Comparison of ENCODE assay signal across 8 cellular contexts in genomic region chr9:113406873-113407511, GRCh38. TPM values are rescaled to one million over a fixed set of nuclear protein-coding genes. Genes with fewer than 3 reads are reported as not detected.
A peak's percentile ranks its signal among the peaks of the same experiment; 100 is the strongest.
DNase-seq lines count a peak whose midpoint lies in the region; ATAC-seq and TF ChIP-seq lines count a peak whose summit lies in the region.
"Not testable (repeated sequence)": the region's sequence is repeated elsewhere in the genome, so short reads cannot be mapped to it uniquely, and the experiment has no call there.

No MANE protein-coding gene starts in this region.

- not testable (repeated sequence) for H4K20me1 ChIP-seq in OCI-LY3 (ENCODE audit: insufficient read depth, low read length)

- H3K4me3 Mint-ChIP-seq in CD14-positive monocyte: not testable (repeated sequence)
- peak overlapping the region; percentile 86 for H3K4me3 Mint-ChIP-seq in activated CD8-positive, alpha-beta T cell treated with anti-CD3 and anti-CD28 coated beads for 36 hours

- peaks cover 50% of the 10 kb centered on the region for H3K4me1 Mint-ChIP-seq in CD14-positive monocyte
- H3K4me1 Mint-ChIP-seq in activated CD8-positive, alpha-beta T cell treated with anti-CD3 and anti-CD28 coated beads for 36 hours (ENCODE audit: low read depth): peaks cover 31% of the 10 kb centered on the region

- H3K36me3 Mint-ChIP-seq in CD14-positive monocyte: peaks cover 15 to 21% of the 10 kb centered on the region in 2 donors
- H3K36me3 Mint-ChIP-seq in activated CD8-positive, alpha-beta T cell treated with anti-CD3 and anti-CD28 coated beads for 36 hours (ENCODE audit: low read depth): peaks cover 32% of the 10 kb centered on the region

- H3K79me2 ChIP-seq in OCI-LY3 (ENCODE audit: low read length): peaks cover 27% of the 10 kb centered on the region

- not testable (repeated sequence) for H3K27ac ChIP-seq in OCI-LY3 (ENCODE audit: low read length)

- CTCF ChIA-PET in activated CD8-positive, alpha-beta T cell treated with anti-CD3 and anti-CD28 coated beads for 36 hours (lab: Charles Lee): interaction anchor here (0.9 to 8.8 kb wide), 7 partner anchors 14 to 250 kb away, joined by 3 to 91 read pairs (median 4); partner anchors contain the start of genes CDC26 and PRPF4

- not testable (repeated sequence) for H3K4me2 ChIP-seq in OCI-LY3 (ENCODE audit: low read length)

- H3K9me3 Mint-ChIP-seq in CD14-positive monocyte; activated CD8-positive, alpha-beta T cell treated with anti-CD3 and anti-CD28 coated beads for 36 hours: not testable (repeated sequence)

- POLR2A ChIA-PET in activated CD8-positive, alpha-beta T cell treated with anti-CD3 and anti-CD28 coated beads for 36 hours (lab: Charles Lee): interaction anchor here (1.2 to 4.9 kb wide), 3 partner anchors 6 to 131 kb away, joined by 3 to 45 read pairs (median 19); partner anchors contain the start of genes ALAD, CDC26 and PRPF4

- peak overlapping the region; percentile 40 to 88 (median 60) for H3K27ac Mint-ChIP-seq in CD14-positive monocyte
- peak overlapping the region; percentile 99 for H3K27ac Mint-ChIP-seq in activated CD8-positive, alpha-beta T cell treated with anti-CD3 and anti-CD28 coated beads for 36 hours

- ATAC-seq in GM19351 (IDR thresholded peaks at IDR 0.05; ENCODE audit: unreplicated experiment): peak; percentile 39
- ATAC-seq in activated CD8-positive, alpha-beta T cell treated with anti-CD3 and anti-CD28 coated beads for 36 hours: peak; percentile 15
- ATAC-seq in left colon: peak; percentile 27

- H3K9me3 ChIP-seq in OCI-LY3 (ENCODE audit: insufficient read depth, low read length): not testable (repeated sequence)

- H3K36me3 ChIP-seq in OCI-LY3 (replicated peaks; ENCODE audit: low read depth, low read length): not testable (repeated sequence)

- H3K27me3 Mint-ChIP-seq in CD14-positive monocyte (ENCODE audit: low read depth in 3 of 3); activated CD8-positive, alpha-beta T cell treated with anti-CD3 and anti-CD28 coated beads for 36 hours: not testable (repeated sequence)

- H2AFZ ChIP-seq in OCI-LY3 (ENCODE audit: low read depth, low read length): not testable (repeated sequence)

- not testable (repeated sequence) for H3K9ac ChIP-seq in OCI-LY3 (ENCODE audit: low read length)

- peak; percentile 89 for TF ChIP-seq CTCF in CD14-positive monocyte (IDR thresholded peaks at IDR 0.05)
- TF ChIP-seq CTCF in OCI-LY3 (IDR thresholded peaks at IDR 0.05; ENCODE audit: low read depth, low read length): peak; percentile 63
- TF ChIP-seq CTCF in activated CD8-positive, alpha-beta T cell treated with anti-CD3 and anti-CD28 coated beads for 36 hours (IDR thresholded peaks at IDR 0.05): peak; percentile 76

- not testable (repeated sequence) for H3K4me3 ChIP-seq in OCI-LY3 (ENCODE audit: low read length)

- H3K4me1 ChIP-seq in OCI-LY3 (ENCODE audit: low read length): not testable (repeated sequence)

- intact Hi-C loops in CD14-positive monocyte (cut with micrococcal nuclease): loop anchor here (2.0 to 10.0 kb wide), 2 partner anchors 62 to 132 kb away; partner anchors contain the start of genes BSPRY (in 1 of the 2), CDC26 (in 1 of the 2), PRPF4 (in 1 of the 2) and WDR31 (in 1 of the 2)
- intact Hi-C loops in activated CD8-positive, alpha-beta T cell treated with anti-CD3 and anti-CD28 coated beads for 36 hours (cut with micrococcal nuclease): loop anchor here (2.0 kb wide), 1 partner anchor 132 kb away; the partner anchor contains the start of genes CDC26 and PRPF4
- intact Hi-C loops in left colon (cut with DNase I, micrococcal nuclease): loop anchor here in 1 of 2 donors (1.0 kb wide), 1 partner anchor 98 kb away; no protein-coding TSS in a partner anchor

- DNase-seq in CD14-positive monocyte (ENCODE audit: low spot score) (peak; percentile 58), LHCN-M2 (ENCODE audit: low read depth) (peak; percentile 69), dedifferentiated amniotic fluid mesenchymal stem cell (ENCODE audit: extremely low spot score) (peak; percentile 78), left colon (peak; percentile 57 to 74)
- DNase-seq in activated CD8-positive, alpha-beta T cell treated with anti-CD3 and anti-CD28 coated beads for 36 hours: peak; percentile 80
- DNase-seq in stimulated activated CD4-positive, alpha-beta T cell treated with anti-CD3 and anti-CD28 coated beads, Interleukin-1b, Interleukin-23, amount 100 ng/mL, for 48 hours: peak; percentile 59

- not testable (repeated sequence) for H3K27me3 ChIP-seq in OCI-LY3 (ENCODE audit: low read depth, low read length)

RNA-seq across cellular contexts. Expression of gene POLE3, which starts 3.5 kb away (rescaled TPM):
- polyA plus RNA-seq in CD14-positive monocyte: 100 to 1,000 TPM in 1 of 2 donors, 10 to 100 TPM in 1; 92.1 to 113 TPM
- total RNA-seq in LHCN-M2 (2014; rRNA removed) (83.1 and 90.6 TPM in 2 replicates), left colon (10 to 100 TPM; 19.5 to 23.3 TPM)
- 39.2 TPM for polyA plus RNA-seq in LHCN-M2 (2012)
- 10 to 100 TPM; 49.0 to 50.9 TPM for total RNA-seq in activated CD8-positive, alpha-beta T cell treated with anti-CD3 and anti-CD28 coated beads for 36 hours

RNA-seq across cellular contexts. Expression of gene C9orf43, which starts 3.6 kb away (rescaled TPM):
- polyA plus RNA-seq in CD14-positive monocyte: not detected
- total RNA-seq in LHCN-M2 (2014; rRNA removed): 0.19 and 0.29 TPM in 2 replicates
- polyA plus RNA-seq in LHCN-M2 (2012): 0.44 TPM
- total RNA-seq in activated CD8-positive, alpha-beta T cell treated with anti-CD3 and anti-CD28 coated beads for 36 hours: under 1 TPM; 0.74 to 0.83 TPM
- under 1 TPM; 0.11 to 0.21 TPM for total RNA-seq in left colon

RNA-seq across cellular contexts. Expression of gene ALAD, which starts 5.9 kb away (rescaled TPM):
- polyA plus RNA-seq in CD14-positive monocyte: 10 to 100 TPM; 17.1 to 24.6 TPM
- total RNA-seq in LHCN-M2 (2014; rRNA removed): 10.5 and 15.0 TPM in 2 replicates
- polyA plus RNA-seq in LHCN-M2 (2012): 26.0 TPM
- 10 to 100 TPM; 16.2 to 16.3 TPM for total RNA-seq in activated CD8-positive, alpha-beta T cell treated with anti-CD3 and anti-CD28 coated beads for 36 hours
- 10 to 100 TPM; 58.8 to 64.1 TPM for total RNA-seq in left colon

RNA-seq across cellular contexts. Expression of gene HDHD3, which starts 30.2 kb away (rescaled TPM):
- 1 to 10 TPM; 8.3 to 9.2 TPM for polyA plus RNA-seq in CD14-positive monocyte
- total RNA-seq in LHCN-M2 (2014; rRNA removed) (11.8 and 13.1 TPM in 2 replicates), left colon (100 to 1,000 TPM; 143 to 156 TPM)
- 6.4 TPM for polyA plus RNA-seq in LHCN-M2 (2012)
- 10 to 100 TPM; 11.6 to 13.3 TPM for total RNA-seq in activated CD8-positive, alpha-beta T cell treated with anti-CD3 and anti-CD28 coated beads for 36 hours

RNA-seq across cellular contexts. Expression of gene RGS3, which starts 56.5 kb away (rescaled TPM):
- polyA plus RNA-seq in CD14-positive monocyte: 10 to 100 TPM in 1 of 2 donors, 1 to 10 TPM in 1; 9.1 to 15.8 TPM
- 137 and 144 TPM in 2 replicates for total RNA-seq in LHCN-M2 (2014; rRNA removed)
- polyA plus RNA-seq in LHCN-M2 (2012): 90.4 TPM
- total RNA-seq in activated CD8-positive, alpha-beta T cell treated with anti-CD3 and anti-CD28 coated beads for 36 hours: 10 to 100 TPM; 51.0 to 51.5 TPM
- total RNA-seq in left colon: 10 to 100 TPM; 59.6 to 74.8 TPM
